ENCODE assay signal across 27 cellular contexts in the genomic region with DNA sequence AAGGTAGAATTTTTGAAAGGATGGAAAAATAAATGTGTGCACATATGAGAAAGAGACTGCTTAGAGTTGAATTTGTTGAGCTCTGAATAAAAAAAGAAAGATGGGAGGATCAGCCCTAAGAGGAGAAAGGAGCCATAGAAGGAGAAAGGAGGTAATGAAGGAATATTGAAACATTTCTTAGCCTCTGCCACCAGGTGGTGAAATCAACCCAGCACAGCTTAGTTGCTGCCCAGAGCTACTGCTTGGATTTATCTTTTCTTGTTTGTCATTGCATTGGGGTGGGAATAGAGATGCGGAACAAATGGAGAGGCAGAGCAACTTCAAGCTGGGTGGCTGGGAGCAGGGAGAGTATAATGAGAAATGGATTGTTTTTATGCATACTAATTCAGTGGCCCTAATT.
DNase-seq lines count a peak whose midpoint lies in the region; ATAC-seq and TF ChIP-seq lines count a peak whose summit lies in the region.
"Had no signal": no experiment of that assay in that cellular context is flagged by ENCODE, and none has a peak within 500 bp of the region (broad histone marks: within the 10 kb centered on the region; RNA-seq: fewer than 3 reads in every experiment).

No MANE protein-coding gene starts in this region.

- no peaks in the 10 kb centered on the region for H3K4me1 ChIP-seq in Panc1 (ENCODE audit: control insufficient read depth, insufficient read depth, low read length)
- no peaks in the 10 kb centered on the region for H3K4me1 ChIP-seq in sigmoid colon
- H3K4me1 ChIP-seq: ascending aorta, BE2C, right atrium auricular region had no signal

- CTCF ChIA-PET in Panc1 (lab: Charles Lee) = no interaction called here

- H3K36me3 ChIP-seq in Panc1 (ENCODE audit: control insufficient read depth, insufficient read depth, low read length) = no peaks in the 10 kb centered on the region
- H3K36me3 ChIP-seq in sigmoid colon = peaks cover 0 to 12% (median 0%) of the 10 kb centered on the region in 4 donors
- H3K36me3 ChIP-seq: ascending aorta, BE2C, right atrium auricular region had no signal

- BruUV-seq in Panc1 (replicated peaks; lab: Mats Ljungman, UMichigan) = no TSS peak

- intact Hi-C loops in Panc1 (cut with micrococcal nuclease; ENCODE audit: unreplicated experiment) = no loop called here
- intact Hi-C loops in sigmoid colon (cut with DNase I) = no loop called here

- TF ChIP-seq EP300 in sigmoid colon (IDR thresholded peaks at IDR 0.05) = no peak

- H3K27ac ChIP-seq in Panc1 (ENCODE audit: low read length) (no peak overlapping the region), sigmoid colon (no peak overlapping the region)
- H3K27ac ChIP-seq: ascending aorta, esophagus muscularis mucosa, right atrium auricular region had no signal

- POLR2A ChIA-PET in Panc1 (lab: Charles Lee) = interaction anchor here (0.6 kb wide), 1 partner anchor 641 kb away, joined by 3 read pairs; no protein-coding TSS in a partner anchor

- in situ Hi-C loops in Panc1 (cut with HindIII; ENCODE audit: low pct_unique_long_range_greater_than_20kb, low sequenced_read_pairs) = no loop called here

- DNase-seq in DMS53 (lab: John Stamatoyannopoulos, UW) = peak; percentile 28
- no peak for DNase-seq in DMS53 treated with DMSO at 0.1 percent for 48 hours (lab: John Stamatoyannopoulos, UW; ENCODE audit: unreplicated experiment)
- no peak for DNase-seq in Panc1 (ENCODE audit: low read depth, low spot score)
- no peak for DNase-seq in foreskin fibroblast
- no peak for DNase-seq in retinal pigment epithelial cell (ENCODE audit: low read depth)
- no peak for DNase-seq in sigmoid colon
- no peak for DNase-seq in NCI-H774 (lab: John Stamatoyannopoulos, UW)
- DNase-seq: 8988T; activated CD4-positive, alpha-beta T cell treated with anti-CD3 and anti-CD28 coated beads, Interleukin-2, amount 10 ng/mL, durations not matched to agents 24 days and 14 days; BE2C; cerebellar nuclear complex; effector CD4-positive, alpha-beta T cell; KBM-7; MV-4-11; naive B cell; NCI-H2171; NCI-H526; OCI-M1; SIG-M5; stimulated activated CD4-positive, alpha-beta T cell treated with anti-CD3 and anti-CD28 coated beads, Interleukin-12 subunit alpha, Interleukin-12 subunit beta, amount 100 ng/mL, for 4 hours; stimulated activated CD4-positive, alpha-beta T cell treated with anti-CD3 and anti-CD28 coated beads, Interleukin-4, amount 100 ng/mL, for 4 hours; stimulated activated naive CD8-positive, alpha-beta T cell treated with anti-CD3 and anti-CD28 coated beads, Interleukin-15, Interleukin-2, amounts not matched to agents 100 U/mL and 50 U/mL, for 24 hours; T-helper 1 cell had no signal

- no peak overlapping the region for H3K4me3 ChIP-seq in Panc1 (ENCODE audit: low read depth in 2 of 2, low read length in 2 of 2)
- no peak overlapping the region for H3K4me3 ChIP-seq in foreskin fibroblast (ENCODE audit: low read depth in 1 of 2, low read length in 2 of 2)
- H3K4me3 ChIP-seq in retinal pigment epithelial cell (ENCODE audit: low read length) = no peak overlapping the region
- H3K4me3 ChIP-seq in sigmoid colon = no peak overlapping the region
- H3K4me3 ChIP-seq: ascending aorta, esophagus muscularis mucosa, right atrium auricular region had no signal

- no peak for TF ChIP-seq POLR2A in sigmoid colon (IDR thresholded peaks at IDR 0.05)

- H3K9me3 ChIP-seq in Panc1 (ENCODE audit: control insufficient read depth, insufficient read depth, low read depth, low read length) (no peaks in the 10 kb centered on the region), sigmoid colon (no peaks in the 10 kb centered on the region)
- H3K9me3 ChIP-seq: ascending aorta, BE2C, esophagus muscularis mucosa, right atrium auricular region had no signal

- WGBS in sigmoid colon, 2 donors = 98% methylated on average over 1 of the region's 1 CpG

- H3K27me3 ChIP-seq in Panc1 (ENCODE audit: control insufficient read depth, insufficient read depth, low read length) = no peaks in the 10 kb centered on the region
- no peaks in the 10 kb centered on the region for H3K27me3 ChIP-seq in sigmoid colon
- H3K27me3 ChIP-seq: ascending aorta, BE2C, esophagus muscularis mucosa, right atrium auricular region had no signal

- ATAC-seq in Panc1 (no peak), esophagus mucosa (no peak)
- ATAC-seq: stimulated activated naive CD8-positive, alpha-beta T cell treated with anti-CD3 and anti-CD28 coated beads, Interleukin-15, Interleukin-2, amounts not matched to agents 100 U/mL and 50 U/mL, for 24 hours had no signal

- TF ChIP-seq CTCF in Panc1 (IDR thresholded peaks at IDR 0.05) = peak; percentile 14; the same call in 1 of the 2 replicates
- TF ChIP-seq CTCF in foreskin fibroblast (IDR thresholded peaks at IDR 0.05; ENCODE audit: low read depth, low read length) = peak; percentile 2
- TF ChIP-seq CTCF in retinal pigment epithelial cell (conservative IDR thresholded peaks at IDR 0.05; ENCODE audit: low read depth, low read length) = peak; percentile 9
- no peak for TF ChIP-seq CTCF in sigmoid colon (IDR thresholded peaks at IDR 0.05)

Comparison
In these comparisons a context has a peak if more than half of its experiments do, and no peak if none do; other contexts are left out.
1. CTCF ChIP-seq: peak in Panc1 (single experiment), foreskin fibroblast (single experiment) and retinal pigment epithelial cell (single experiment); none in sigmoid colon (0 of 4).